In genomic region chr4:158768577-158769174, GRCh38 we compare ENCODE assay signal across 1 cellular context.
A peak's percentile ranks its signal among the peaks of the same experiment; 100 is the strongest.
TF ChIP-seq lines count a peak whose summit lies in the region.

FNIP2 (plus strand) TSS chr4:158769026; CDS start chr4:158769213, 187 bp downstream.

TF ChIP-seq in WTC11, 78 proteins besides CTCF, POLR2A, EP300 and RAD21 (continued from another document):
- TF ChIP-seq FOXP1 (CRISPR knock-in tag; IDR thresholded peaks at IDR 0.05; ENCODE audit: borderline replicate concordance) (peak; percentile 63; the same call in 1 of the 2 replicates), ZNF423 (CRISPR knock-in tag; IDR thresholded peaks at IDR 0.05) (no peak), ZNF671 (CRISPR knock-in tag; IDR thresholded peaks at IDR 0.05) (no peak), ESRRA (CRISPR knock-in tag; IDR thresholded peaks at IDR 0.05; ENCODE audit: borderline replicate concordance) (peak; percentile 83; the same call in 1 of the 2 replicates), FOXK1 (CRISPR knock-in tag; IDR thresholded peaks at IDR 0.05) (peak; percentile 54; the same call in 1 of the 2 replicates), FOXP4 (CRISPR knock-in tag; IDR thresholded peaks at IDR 0.05) (peak; percentile 85; the same call in 1 of the 2 replicates), CREM (CRISPR knock-in tag; IDR thresholded peaks at IDR 0.05) (peak; percentile 31; the same call in 1 of the 2 replicates), ETV6 (CRISPR knock-in tag; IDR thresholded peaks at IDR 0.05) (0 out of 2 replicates have a peak, but pooled peaks have one; percentile 27), NFYB (CRISPR knock-in tag; conservative IDR thresholded peaks at IDR 0.05; ENCODE audit: low read depth) (no peak), NR1H2 (CRISPR knock-in tag; IDR thresholded peaks at IDR 0.05) (no peak), JUN (CRISPR knock-in tag; IDR thresholded peaks at IDR 0.05) (0 out of 2 replicates have a peak, but pooled peaks have one; percentile 57), ZBTB21 (CRISPR knock-in tag; IDR thresholded peaks at IDR 0.05; ENCODE audit: borderline replicate concordance) (no peak), TP53 (CRISPR knock-in tag; IDR thresholded peaks at IDR 0.05) (no peak), TEAD4 (CRISPR knock-in tag; IDR thresholded peaks at IDR 0.05) (no peak), RELA (CRISPR knock-in tag; IDR thresholded peaks at IDR 0.05; ENCODE audit: borderline replicate concordance) (no peak), ZNF396 (CRISPR knock-in tag; IDR thresholded peaks at IDR 0.05; ENCODE audit: borderline replicate concordance) (no peak), SMAD3 (CRISPR knock-in tag; IDR thresholded peaks at IDR 0.05; ENCODE audit: borderline replicate concordance) (peak; percentile 85), GABPB1 (CRISPR knock-in tag; IDR thresholded peaks at IDR 0.05) (peak; percentile 33; the same call in 1 of the 2 replicates), CBFB (CRISPR knock-in tag; IDR thresholded peaks at IDR 0.05; ENCODE audit: low read depth) (no peak), SP1 (CRISPR knock-in tag; conservative IDR thresholded peaks at IDR 0.05) (0 out of 2 replicates have a peak, but pooled peaks have one; percentile 55), PREB (CRISPR knock-in tag; IDR thresholded peaks at IDR 0.05; ENCODE audit: borderline replicate concordance) (no peak), EMX1 (CRISPR knock-in tag; IDR thresholded peaks at IDR 0.05) (0 out of 2 replicates have a peak, but pooled peaks have one; percentile 44), E2F4 (CRISPR knock-in tag; IDR thresholded peaks at IDR 0.05; ENCODE audit: borderline replicate concordance, low read depth) (no peak), MAX (CRISPR knock-in tag; IDR thresholded peaks at IDR 0.05) (peak; percentile 85), NFE2L1 (CRISPR knock-in tag; IDR thresholded peaks at IDR 0.05) (peak; percentile 69; the same call in 1 of the 2 replicates)
- TF ChIP-seq, protein P1, sequence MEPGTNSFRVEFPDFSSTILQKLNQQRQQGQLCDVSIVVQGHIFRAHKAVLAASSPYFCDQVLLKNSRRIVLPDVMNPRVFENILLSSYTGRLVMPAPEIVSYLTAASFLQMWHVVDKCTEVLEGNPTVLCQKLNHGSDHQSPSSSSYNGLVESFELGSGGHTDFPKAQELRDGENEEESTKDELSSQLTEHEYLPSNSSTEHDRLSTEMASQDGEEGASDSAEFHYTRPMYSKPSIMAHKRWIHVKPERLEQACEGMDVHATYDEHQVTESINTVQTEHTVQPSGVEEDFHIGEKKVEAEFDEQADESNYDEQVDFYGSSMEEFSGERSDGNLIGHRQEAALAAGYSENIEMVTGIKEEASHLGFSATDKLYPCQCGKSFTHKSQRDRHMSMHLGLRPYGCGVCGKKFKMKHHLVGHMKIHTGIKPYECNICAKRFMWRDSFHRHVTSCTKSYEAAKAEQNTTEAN (CRISPR knock-in tag; IDR thresholded peaks at IDR 0.05): 0 out of 2 replicates have a peak, but pooled peaks have one; percentile 60
- TF ChIP-seq, protein P2, sequence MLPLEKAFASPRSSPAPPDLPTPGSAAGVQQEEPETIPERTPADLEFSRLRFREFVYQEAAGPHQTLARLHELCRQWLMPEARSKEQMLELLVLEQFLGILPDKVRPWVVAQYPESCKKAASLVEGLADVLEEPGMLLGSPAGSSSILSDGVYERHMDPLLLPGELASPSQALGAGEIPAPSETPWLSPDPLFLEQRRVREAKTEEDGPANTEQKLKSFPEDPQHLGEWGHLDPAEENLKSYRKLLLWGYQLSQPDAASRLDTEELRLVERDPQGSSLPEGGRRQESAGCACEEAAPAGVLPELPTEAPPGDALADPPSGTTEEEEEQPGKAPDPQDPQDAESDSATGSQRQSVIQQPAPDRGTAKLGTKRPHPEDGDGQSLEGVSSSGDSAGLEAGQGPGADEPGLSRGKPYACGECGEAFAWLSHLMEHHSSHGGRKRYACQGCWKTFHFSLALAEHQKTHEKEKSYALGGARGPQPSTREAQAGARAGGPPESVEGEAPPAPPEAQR (CRISPR knock-in tag; IDR thresholded peaks at IDR 0.05): no peak
- TF ChIP-seq, protein P3, sequence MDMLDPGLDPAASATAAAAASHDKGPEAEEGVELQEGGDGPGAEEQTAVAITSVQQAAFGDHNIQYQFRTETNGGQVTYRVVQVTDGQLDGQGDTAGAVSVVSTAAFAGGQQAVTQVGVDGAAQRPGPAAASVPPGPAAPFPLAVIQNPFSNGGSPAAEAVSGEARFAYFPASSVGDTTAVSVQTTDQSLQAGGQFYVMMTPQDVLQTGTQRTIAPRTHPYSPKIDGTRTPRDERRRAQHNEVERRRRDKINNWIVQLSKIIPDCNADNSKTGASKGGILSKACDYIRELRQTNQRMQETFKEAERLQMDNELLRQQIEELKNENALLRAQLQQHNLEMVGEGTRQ (CRISPR knock-in tag; IDR thresholded peaks at IDR 0.05): peak; percentile 60
